In the genomic region with DNA sequence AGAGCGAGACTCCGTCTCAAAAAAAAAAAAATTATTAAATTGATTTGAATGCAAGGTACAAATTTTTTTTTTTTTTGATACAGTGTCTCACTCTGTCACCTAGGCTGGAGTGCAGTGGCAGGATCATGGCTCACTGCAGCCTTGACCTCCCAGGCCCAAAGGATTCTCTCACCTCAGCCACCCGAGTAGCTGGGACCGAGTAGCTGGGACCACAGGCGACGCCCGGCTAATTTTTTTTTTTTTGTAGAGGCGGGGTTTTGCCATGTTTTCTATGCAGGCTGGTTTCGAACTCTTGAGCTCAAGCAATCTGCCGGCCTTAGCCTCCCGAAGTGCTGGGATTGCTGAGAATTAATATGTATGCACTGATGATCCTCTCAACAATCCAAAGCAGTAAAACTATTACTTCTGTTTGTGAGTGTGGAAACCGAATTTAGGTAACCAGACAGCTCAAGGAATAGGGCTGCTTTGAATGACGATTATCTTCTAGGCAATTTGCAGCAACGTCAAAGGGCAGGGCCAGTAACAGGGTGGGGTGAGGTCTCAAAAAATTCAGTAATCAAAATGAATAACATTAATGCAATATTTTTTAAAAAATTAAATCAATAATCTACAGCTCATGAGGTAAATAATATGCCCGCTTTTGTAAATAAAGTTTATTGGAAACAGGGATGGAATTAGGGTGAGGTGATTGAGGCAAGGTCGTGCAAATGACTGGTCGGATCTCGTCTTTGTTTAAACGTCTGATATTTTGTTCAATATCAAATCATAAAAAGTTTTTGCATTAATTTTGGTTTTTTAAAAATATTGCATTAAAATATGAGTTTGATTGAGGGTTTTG, we compare ENCODE assay signal across 8 cellular contexts. TPM values are rescaled to one million over a fixed set of nuclear protein-coding genes. Genes with fewer than 3 reads are reported as not detected.
DNase-seq lines count a peak whose midpoint lies in the region; ATAC-seq lines count a peak whose summit lies in the region.

No MANE protein-coding gene starts in this region.

- 68% methylated on average over 19 of the region's 19 CpGs for WGBS in thymus

- H3K27me3 Mint-ChIP-seq in activated naive CD8-positive, alpha-beta T cell = no peaks in the 10 kb centered on the region

- H3K9me3 Mint-ChIP-seq in activated naive CD8-positive, alpha-beta T cell (ENCODE audit: low read depth) = no peaks in the 10 kb centered on the region

- peak overlapping the region; percentile 59 for H2AFZ ChIP-seq in ACC112 (ENCODE audit: low read length, unreplicated experiment)

- no peaks in the 10 kb centered on the region for H3K9me3 ChIP-seq in thymus (ENCODE audit: control insufficient read depth)

- peaks cover 33% of the 10 kb centered on the region for H3K79me2 ChIP-seq in ACC112 (ENCODE audit: control insufficient read depth, insufficient read depth, low read length, unreplicated experiment)

- peak overlapping the region; percentile 68 for H3K27ac Mint-ChIP-seq in activated naive CD8-positive, alpha-beta T cell

- DNase-seq in H7 (no peak), iris pigment epithelial cell (ENCODE audit: low read depth) (peak; percentile 26), sciatic nerve (ENCODE audit: low spot score) (no peak), HuH-7 (ENCODE audit: low spot score) (no peak)

- H3K4me1 ChIP-seq in ACC112 (ENCODE audit: control insufficient read depth, insufficient read depth, low read length, unreplicated experiment) (peaks cover 12% of the 10 kb centered on the region), thymus (ENCODE audit: control insufficient read depth, insufficient read depth, low read length) (peaks cover 5% of the 10 kb centered on the region)

- ATAC-seq in sciatic nerve = no peak
- no peak for ATAC-seq in GM19467 (IDR thresholded peaks at IDR 0.05; ENCODE audit: unreplicated experiment)

- H3K4me3 ChIP-seq in ACC112 (ENCODE audit: low read depth, low read length) (peak overlapping the region; percentile 88), H7 (ENCODE audit: insufficient read depth, low read depth, low read length) (peak overlapping the region; percentile 92), thymus (ENCODE audit: low read length) (peak overlapping the region; percentile 81)

- intact Hi-C loops in sciatic nerve (cut with DNase I) = no loop called here

- H3K27ac ChIP-seq in ACC112 (ENCODE audit: low read depth, low read length) = peak overlapping the region; percentile 83
- peak overlapping the region; percentile 90 for H3K27ac ChIP-seq in thymus (ENCODE audit: low read depth)

- H3K27me3 ChIP-seq in ACC112 (ENCODE audit: insufficient read depth, low read length) (no peaks in the 10 kb centered on the region), H7 (ENCODE audit: control insufficient read depth, insufficient read depth, low read length) (no peaks in the 10 kb centered on the region), thymus (ENCODE audit: control insufficient read depth, insufficient read depth) (no peaks in the 10 kb centered on the region)

- H3K4me1 Mint-ChIP-seq in activated naive CD8-positive, alpha-beta T cell (ENCODE audit: low read depth) = peaks cover 10% of the 10 kb centered on the region

- peak overlapping the region; percentile 85 for H3K4me3 Mint-ChIP-seq in activated naive CD8-positive, alpha-beta T cell

- H3K36me3 ChIP-seq in ACC112 (ENCODE audit: insufficient read depth, low read length) = peaks cover 5% of the 10 kb centered on the region; the same call in 1 of the 2 replicates
- H3K36me3 ChIP-seq in H7 (replicated peaks; ENCODE audit: control insufficient read depth, insufficient read depth, low read length) = peaks cover 1% of the 10 kb centered on the region
- no peaks in the 10 kb centered on the region for H3K36me3 ChIP-seq in thymus (ENCODE audit: control insufficient read depth, insufficient read depth)

- no peaks in the 10 kb centered on the region for H3K36me3 Mint-ChIP-seq in activated naive CD8-positive, alpha-beta T cell

RNA-seq across cellular contexts. Expression of a gene that starts 1.2 kb away (rescaled TPM):
- total RNA-seq in H7 (2014; rRNA removed; shearing (Covaris generic)) = 39.6 and 53.4 TPM in 2 replicates
- polyA plus RNA-seq in thymus = 0.23 TPM
- total RNA-seq in sciatic nerve = 0.40 TPM

RNA-seq across cellular contexts. Expression of a gene that starts 39.2 kb away (rescaled TPM):
- 8.3 and 23.4 TPM in 2 replicates for total RNA-seq in H7 (2014; rRNA removed; shearing (Covaris generic))
- polyA plus RNA-seq in thymus = 10.2 TPM
- 24.9 TPM for total RNA-seq in sciatic nerve

RNA-seq across cellular contexts. Expression of a gene that starts 49.9 kb away (rescaled TPM):
- total RNA-seq in H7 (2014; rRNA removed; shearing (Covaris generic)) = 11.9 and 13.5 TPM in 2 replicates
- polyA plus RNA-seq in thymus = 4.7 TPM
- 20.7 TPM for total RNA-seq in sciatic nerve

Comparison
In these comparisons a context has a peak if more than half of its experiments do, and no peak if none do; other contexts are left out.
1. RNA of a gene that starts 1.2 kb away (total RNA-seq): 39.6 to 53.4 TPM in H7; 0.40 TPM in sciatic nerve (single experiment); every median in the first group is over 10 times any median in the second.
2. Peak in every context shown above with its lines, with median percentiles within 50 percentile points of each other: H3K4me3 ChIP-seq.